18 cellular contexts compared by ENCODE assay signal in the genomic region with DNA sequence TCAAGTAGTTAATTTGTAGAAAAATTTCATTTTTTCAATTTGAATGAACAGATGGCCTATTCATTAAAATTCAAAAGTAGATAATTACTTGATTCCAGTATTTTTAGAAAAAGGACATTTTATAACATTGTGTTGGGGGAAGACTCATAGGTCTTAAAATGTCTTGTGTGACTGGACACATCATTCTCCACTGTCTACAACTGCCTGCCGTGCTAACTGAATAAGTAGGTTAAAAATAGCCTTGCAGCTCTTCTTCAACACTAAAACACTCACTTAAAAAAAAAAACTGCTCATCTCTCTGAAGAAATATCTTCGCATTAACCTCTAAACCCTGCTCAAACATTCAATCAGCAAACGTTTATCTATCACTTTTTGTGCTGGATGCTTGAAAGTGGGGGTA.
"Had no signal": no experiment of that assay in that cellular context is flagged by ENCODE, and none has a peak within 500 bp of the region (broad histone marks: within the 10 kb centered on the region; RNA-seq: fewer than 3 reads in every experiment).

No MANE protein-coding gene starts in this region.

- H3K4me2 ChIP-seq: smooth muscle cell had no signal

- H3K27ac ChIP-seq: esophagus squamous epithelium, foreskin keratinocyte, heart right ventricle, pancreas, prostate gland, sigmoid colon had no signal

- H3K27me3 ChIP-seq: esophagus squamous epithelium, foreskin keratinocyte, heart right ventricle, pancreas, sigmoid colon had no signal

- H3K9me3 ChIP-seq: esophagus squamous epithelium, heart right ventricle, mucosa of descending colon, pancreas, prostate gland, sigmoid colon had no signal

- H3K4me3 ChIP-seq: esophagus squamous epithelium, heart right ventricle, mucosa of descending colon, pancreas, prostate gland, sigmoid colon, smooth muscle cell had no signal

- H3K4me1 ChIP-seq: esophagus squamous epithelium, foreskin keratinocyte, pancreas, prostate gland had no signal

- H3K36me3 ChIP-seq: esophagus squamous epithelium, heart right ventricle, pancreas, prostate gland, sigmoid colon had no signal

- DNase-seq: cerebellar nuclear complex; esophagus squamous epithelium; foreskin keratinocyte; heart right ventricle; hypothalamus; kidney glomerular epithelial cell; mammary epithelial cell; mucosa of descending colon; occipital lobe; pancreas; retina; sigmoid colon; stimulated activated CD4-positive, alpha-beta T cell treated with anti-CD3 and anti-CD28 coated beads, Interleukin-2, amount 100 ng/mL, for 48 hours; stimulated activated naive CD4-positive, alpha-beta T cell treated with Interleukin-2 at 50 U/mL for 16 hours; trophoblast cell had no signal

- ATAC-seq: foreskin keratinocyte; mucosa of descending colon; natural killer cell treated with Interleukin-12 subunit alpha and Interleukin-12 subunit beta and Interleukin-15 and Interleukin-18, amount 100 ng/mL, for 72 hours; pancreas had no signal
